In the genomic region with DNA sequence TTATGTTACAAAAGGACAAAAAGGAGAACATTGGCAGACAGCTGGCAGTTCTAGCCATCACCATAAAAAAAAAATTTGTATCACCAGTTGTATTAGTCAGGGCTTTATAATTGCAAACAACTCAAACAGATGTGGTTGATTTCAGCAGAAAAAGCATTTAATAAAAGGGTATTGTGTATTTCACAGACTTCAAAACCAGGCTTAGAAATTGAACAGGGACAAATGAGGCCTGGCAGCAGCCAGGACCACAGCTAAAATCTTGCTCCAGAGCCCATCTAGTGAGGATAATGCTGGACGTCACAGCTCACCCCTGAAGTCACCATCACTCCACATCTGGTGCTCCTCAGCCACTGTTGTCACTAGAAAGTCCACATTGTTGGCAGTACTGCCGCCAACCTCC, we compare ENCODE assay signal across 26 cellular contexts. TPM values are rescaled to one million over a fixed set of nuclear protein-coding genes. Genes with fewer than 3 reads are reported as not detected.
DNase-seq lines count a peak whose midpoint lies in the region; ATAC-seq and TF ChIP-seq lines count a peak whose summit lies in the region.
"Had no signal": no experiment of that assay in that cellular context is flagged by ENCODE, and none has a peak within 500 bp of the region (broad histone marks: within the 10 kb centered on the region; RNA-seq: fewer than 3 reads in every experiment).

No MANE protein-coding gene starts in this region.

- peak overlapping the region; percentile 0 for H3K27ac ChIP-seq in caudate nucleus (ENCODE audit: low read depth, low read length)
- peak overlapping the region; percentile 36 for H3K27ac ChIP-seq in layer of hippocampus (ENCODE audit: low read depth, low read length)
- peak overlapping the region in 4 of 5 donors; percentile 16 to 86 (median 57) for H3K27ac ChIP-seq in stomach
- H3K27ac ChIP-seq: breast epithelium, neural progenitor cell, SK-N-MC, VCaP had no signal

- ATAC-seq in HG02571 (IDR thresholded peaks at IDR 0.05; ENCODE audit: unreplicated experiment) = no peak
- ATAC-seq: activated naive CD8-positive, alpha-beta T cell treated with anti-CD3 and anti-CD28 coated beads, Interleukin-2, amount 50 U/mL, for 24 hours; K562; left ventricle myocardium superior; stimulated activated naive B cell treated with anti-CD40 and anti-IgM and Interleukin-4, amounts not matched to agents 10 μg/mL and 1 μg/mL and 100 μg/mL, for 72 hours had no signal

- DNase-seq in AG20443 (ENCODE audit: low spot score) (peak; percentile 52), caudate nucleus (lab: John Stamatoyannopoulos, UW) (peak in 4 of 61 donors; percentile 1 to 7 (median 5)), stomach (no peak), DMS114 treated with DMSO at 0.1 percent for 48 hours (lab: John Stamatoyannopoulos, UW; ENCODE audit: unreplicated experiment) (no peak), NCI-H1092 treated with DMSO at 0.1 percent for 48 hours (lab: John Stamatoyannopoulos, UW) (no peak), NCI-H2227 (lab: John Stamatoyannopoulos, UW; ENCODE audit: unreplicated experiment) (no peak)
- DNase-seq: activated CD4-positive, alpha-beta T cell treated with anti-CD3 and anti-CD28 coated beads, Interleukin-2, amount 50 U/mL, for 1 hour; activated gamma-delta T cell; activated naive CD8-positive, alpha-beta T cell treated with anti-CD3 and anti-CD28 coated beads, Interleukin-2, amount 50 U/mL, for 24 hours; foreskin melanocyte; hippocampal formation; left ventricle myocardium superior; MM.1S; NCI-H1436; NCI-H526; small intestine; stimulated activated naive B cell treated with anti-CD40 and anti-IgM and Interleukin-4, amounts not matched to agents 10 μg/mL and 1 μg/mL and 100 μg/mL, for 72 hours; T-helper 2 cell had no signal

- peaks cover 0 to 45% (median 23%) of the 10 kb centered on the region in 4 donors for H3K4me1 ChIP-seq in stomach
- H3K4me1 ChIP-seq: breast epithelium, neural progenitor cell had no signal

- 65 to 80% (median 73%) methylated on average over 2 of the region's 2 CpGs for WGBS in stomach, 5 donors

- H3K36me3 ChIP-seq in stomach = no peaks in the 10 kb centered on the region
- H3K36me3 ChIP-seq: breast epithelium, neural progenitor cell, tibial nerve had no signal

- no peak overlapping the region for H3K4me3 ChIP-seq in stomach
- H3K4me3 ChIP-seq: breast epithelium, K562, neural progenitor cell, SK-N-MC, tibial nerve had no signal

- no peaks in the 10 kb centered on the region for H3K9me3 ChIP-seq in stomach
- H3K9me3 ChIP-seq: breast epithelium, tibial nerve had no signal

- no peak for TF ChIP-seq CTCF in stomach (IDR thresholded peaks at IDR 0.05)

- no peak for TF ChIP-seq POLR2A in stomach (IDR thresholded peaks at IDR 0.05)

- TF ChIP-seq EP300 in stomach (IDR thresholded peaks at IDR 0.05) = peak; percentile 91

- intact Hi-C loops in stomach (cut with DNase I; ENCODE audit: low total_unique reads) = no loop called here

- H3K27me3 ChIP-seq in layer of hippocampus (ENCODE audit: control insufficient read depth, insufficient read depth, low read length) = no peaks in the 10 kb centered on the region
- H3K27me3 ChIP-seq in stomach = no peaks in the 10 kb centered on the region
- H3K27me3 ChIP-seq: breast epithelium, neural progenitor cell, tibial nerve had no signal

RNA-seq across cellular contexts. Expression of a gene that starts 52.9 kb away (rescaled TPM):
- total RNA-seq in stomach = 1,000 to 10,000 TPM in 1 of 5 donors, 100 to 1,000 TPM in 4; 300 to 1,007 (median 620) TPM
- 100 to 1,000 TPM; 146 to 179 (median 172) TPM for polyA plus RNA-seq in stomach
- polyA plus RNA-seq: K562 had no signal

Comparison
In these comparisons a context has a peak if more than half of its experiments do, and no peak if none do; other contexts are left out.
1. H3K27ac ChIP-seq: peak in every context shown above with its lines; median percentile 57 in stomach; 36 in layer of hippocampus; 0 in caudate nucleus.